Comparison of ENCODE assay signal across 10 cellular contexts in the genomic region with DNA sequence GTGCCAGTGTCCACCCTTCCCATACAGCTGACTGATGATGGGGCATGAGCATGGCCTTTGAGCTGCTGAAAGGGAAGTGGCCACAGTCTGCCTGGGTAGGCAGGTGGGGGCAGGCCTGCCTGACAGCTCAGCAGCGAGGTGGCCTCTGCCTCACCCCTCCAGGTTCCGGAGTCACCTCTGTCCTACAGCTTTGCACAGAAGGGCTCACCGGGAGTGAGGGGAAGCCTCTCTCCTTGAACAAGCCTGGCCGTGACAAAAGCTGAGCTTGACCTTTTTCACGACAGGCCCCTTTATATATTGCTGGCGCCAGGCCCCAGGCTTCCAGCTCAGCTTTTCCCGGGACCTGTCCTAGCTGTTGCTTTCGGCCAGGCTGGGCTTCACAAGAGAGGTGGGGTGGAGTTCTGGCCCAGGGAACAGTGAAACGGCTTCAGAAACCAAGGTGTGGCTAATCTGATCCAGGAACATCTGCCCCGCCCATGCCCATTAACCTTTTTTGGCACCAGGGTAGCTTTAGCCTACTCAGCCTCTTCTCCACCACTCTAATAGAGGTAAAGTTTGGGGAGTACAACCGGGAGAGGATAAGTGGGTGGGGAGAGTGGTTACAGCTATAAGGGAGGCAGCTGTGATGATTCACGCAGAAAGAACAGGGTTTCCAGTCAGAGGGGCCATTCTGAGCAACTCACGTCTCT. TPM values are rescaled to one million over a fixed set of nuclear protein-coding genes. Genes with fewer than 3 reads are reported as not detected.
A peak's percentile ranks its signal among the peaks of the same experiment; 100 is the strongest.
DNase-seq lines count a peak whose midpoint lies in the region; ATAC-seq and TF ChIP-seq lines count a peak whose summit lies in the region.
"Had no signal": no experiment of that assay in that cellular context is flagged by ENCODE, and none has a peak within 500 bp of the region (broad histone marks: within the 10 kb centered on the region; RNA-seq: fewer than 3 reads in every experiment).

No MANE protein-coding gene starts in this region.

- H3K27ac ChIP-seq in gastroesophageal sphincter: peak overlapping the region in 3 of 4 donors; percentile 1 to 68 (median 25)

- H3K36me3 ChIP-seq in gastroesophageal sphincter: no peaks in the 10 kb centered on the region

- WGBS in gastroesophageal sphincter (ENCODE audit: low coverage in 1 of 2), 2 donors: 58 to 67% methylated on average over 2 to 3 of the region's 13 CpGs

- no peaks in the 10 kb centered on the region for H3K9me3 ChIP-seq in gastroesophageal sphincter

- no peak for TF ChIP-seq EP300 in gastroesophageal sphincter (IDR thresholded peaks at IDR 0.05)

- no peak overlapping the region for H3K4me3 ChIP-seq in gastroesophageal sphincter

- DNase-seq in NCI-H2227 treated with DMSO at 0.1 percent for 48 hours (lab: John Stamatoyannopoulos, UW): peak; percentile 5
- no peak for DNase-seq in NCI-H2227 (lab: John Stamatoyannopoulos, UW; ENCODE audit: unreplicated experiment)
- DNase-seq in stimulated activated CD4-positive, alpha-beta T cell treated with anti-CD3 and anti-CD28 coated beads, Interleukin-2, amount 100 ng/mL, for 24 hours: peak; percentile 20 to 27
- no peak for DNase-seq in NCI-H69 (lab: John Stamatoyannopoulos, UW)
- no peak for DNase-seq in NCI-H1436 (lab: John Stamatoyannopoulos, UW)

- ATAC-seq in SK-N-SH treated with all-trans-retinoic acid at 6 μM for 48 hours: peak; percentile 45; the same call in 2 of the 3 replicates
- peak; percentile 27 for ATAC-seq in gastroesophageal sphincter
- ATAC-seq in HG03520 (IDR thresholded peaks at IDR 0.05; ENCODE audit: unreplicated experiment): no peak

- peaks cover 8% of the 10 kb centered on the region for H3K27me3 ChIP-seq in gastroesophageal sphincter

- TF ChIP-seq POLR2A in gastroesophageal sphincter (IDR thresholded peaks at IDR 0.05): no peak

- peaks cover 0 to 19% (median 10%) of the 10 kb centered on the region in 3 donors for H3K4me1 ChIP-seq in gastroesophageal sphincter

- TF ChIP-seq CTCF in gastroesophageal sphincter (IDR thresholded peaks at IDR 0.05): no peak

TF ChIP-seq in SK-N-SH treated with all-trans-retinoic acid at 6 μM for 48 hours, 23 proteins besides CTCF, POLR2A, EP300 and RAD21:
- TF ChIP-seq, protein P1, sequence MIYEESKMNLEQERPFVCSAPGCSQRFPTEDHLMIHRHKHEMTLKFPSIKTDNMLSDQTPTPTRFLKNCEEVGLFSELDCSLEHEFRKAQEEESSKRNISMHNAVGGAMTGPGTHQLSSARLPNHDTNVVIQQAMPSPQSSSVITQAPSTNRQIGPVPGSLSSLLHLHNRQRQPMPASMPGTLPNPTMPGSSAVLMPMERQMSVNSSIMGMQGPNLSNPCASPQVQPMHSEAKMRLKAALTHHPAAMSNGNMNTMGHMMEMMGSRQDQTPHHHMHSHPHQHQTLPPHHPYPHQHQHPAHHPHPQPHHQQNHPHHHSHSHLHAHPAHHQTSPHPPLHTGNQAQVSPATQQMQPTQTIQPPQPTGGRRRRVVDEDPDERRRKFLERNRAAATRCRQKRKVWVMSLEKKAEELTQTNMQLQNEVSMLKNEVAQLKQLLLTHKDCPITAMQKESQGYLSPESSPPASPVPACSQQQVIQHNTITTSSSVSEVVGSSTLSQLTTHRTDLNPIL (CRISPR knock-in tag; IDR thresholded peaks at IDR 0.05; ENCODE audit: low read depth): no peak
- TF ChIP-seq TCF4 (CRISPR knock-in tag; IDR thresholded peaks at IDR 0.05; ENCODE audit: borderline replicate concordance) (no peak), GLIS3 (CRISPR knock-in tag; IDR thresholded peaks at IDR 0.05) (no peak), PPARA (CRISPR knock-in tag; IDR thresholded peaks at IDR 0.05; ENCODE audit: borderline replicate concordance) (no peak), ZNF565 (CRISPR knock-in tag; conservative IDR thresholded peaks at IDR 0.05; ENCODE audit: low read depth) (no peak), ISL1 (CRISPR knock-in tag; IDR thresholded peaks at IDR 0.05) (no peak), ZC3H10 (CRISPR knock-in tag; IDR thresholded peaks at IDR 0.05) (no peak), CSDC2 (CRISPR knock-in tag; IDR thresholded peaks at IDR 0.05) (no peak), ZFP30 (CRISPR knock-in tag; IDR thresholded peaks at IDR 0.05) (no peak), ZNF8 (CRISPR knock-in tag; IDR thresholded peaks at IDR 0.05) (no peak), RARB (CRISPR knock-in tag; IDR thresholded peaks at IDR 0.05) (no peak), ZFP3 (CRISPR knock-in tag; IDR thresholded peaks at IDR 0.05) (no peak), BACH2 (CRISPR knock-in tag; IDR thresholded peaks at IDR 0.05; ENCODE audit: borderline replicate concordance) (no peak), ZNF70 (CRISPR knock-in tag; IDR thresholded peaks at IDR 0.05) (no peak), ESRRG (CRISPR knock-in tag; IDR thresholded peaks at IDR 0.05) (no peak), SNAI2 (CRISPR knock-in tag; IDR thresholded peaks at IDR 0.05) (no peak)
- TF ChIP-seq, protein P2, sequence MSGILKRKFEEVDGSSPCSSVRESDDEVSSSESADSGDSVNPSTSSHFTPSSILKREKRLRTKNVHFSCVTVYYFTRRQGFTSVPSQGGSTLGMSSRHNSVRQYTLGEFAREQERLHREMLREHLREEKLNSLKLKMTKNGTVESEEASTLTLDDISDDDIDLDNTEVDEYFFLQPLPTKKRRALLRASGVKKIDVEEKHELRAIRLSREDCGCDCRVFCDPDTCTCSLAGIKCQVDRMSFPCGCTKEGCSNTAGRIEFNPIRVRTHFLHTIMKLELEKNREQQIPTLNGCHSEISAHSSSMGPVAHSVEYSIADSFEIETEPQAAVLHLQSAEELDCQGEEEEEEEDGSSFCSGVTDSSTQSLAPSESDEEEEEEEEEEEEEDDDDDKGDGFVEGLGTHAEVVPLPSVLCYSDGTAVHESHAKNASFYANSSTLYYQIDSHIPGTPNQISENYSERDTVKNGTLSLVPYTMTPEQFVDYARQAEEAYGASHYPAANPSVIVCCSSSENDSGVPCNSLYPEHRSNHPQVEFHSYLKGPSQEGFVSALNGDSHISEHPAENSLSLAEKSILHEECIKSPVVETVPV (CRISPR knock-in tag; IDR thresholded peaks at IDR 0.05): no peak
- TF ChIP-seq, protein P3, sequence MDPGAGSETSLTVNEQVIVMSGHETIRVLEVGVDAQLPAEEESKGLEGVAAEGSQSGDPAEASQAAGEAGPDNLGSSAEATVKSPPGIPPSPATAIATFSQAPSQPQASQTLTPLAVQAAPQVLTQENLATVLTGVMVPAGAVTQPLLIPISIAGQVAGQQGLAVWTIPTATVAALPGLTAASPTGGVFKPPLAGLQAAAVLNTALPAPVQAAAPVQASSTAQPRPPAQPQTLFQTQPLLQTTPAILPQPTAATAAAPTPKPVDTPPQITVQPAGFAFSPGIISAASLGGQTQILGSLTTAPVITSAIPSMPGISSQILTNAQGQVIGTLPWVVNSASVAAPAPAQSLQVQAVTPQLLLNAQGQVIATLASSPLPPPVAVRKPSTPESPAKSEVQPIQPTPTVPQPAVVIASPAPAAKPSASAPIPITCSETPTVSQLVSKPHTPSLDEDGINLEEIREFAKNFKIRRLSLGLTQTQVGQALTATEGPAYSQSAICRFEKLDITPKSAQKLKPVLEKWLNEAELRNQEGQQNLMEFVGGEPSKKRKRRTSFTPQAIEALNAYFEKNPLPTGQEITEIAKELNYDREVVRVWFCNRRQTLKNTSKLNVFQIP (CRISPR knock-in tag; IDR thresholded peaks at IDR 0.05; ENCODE audit: borderline replicate concordance, low read depth): no peak
- TF ChIP-seq, protein P4, sequence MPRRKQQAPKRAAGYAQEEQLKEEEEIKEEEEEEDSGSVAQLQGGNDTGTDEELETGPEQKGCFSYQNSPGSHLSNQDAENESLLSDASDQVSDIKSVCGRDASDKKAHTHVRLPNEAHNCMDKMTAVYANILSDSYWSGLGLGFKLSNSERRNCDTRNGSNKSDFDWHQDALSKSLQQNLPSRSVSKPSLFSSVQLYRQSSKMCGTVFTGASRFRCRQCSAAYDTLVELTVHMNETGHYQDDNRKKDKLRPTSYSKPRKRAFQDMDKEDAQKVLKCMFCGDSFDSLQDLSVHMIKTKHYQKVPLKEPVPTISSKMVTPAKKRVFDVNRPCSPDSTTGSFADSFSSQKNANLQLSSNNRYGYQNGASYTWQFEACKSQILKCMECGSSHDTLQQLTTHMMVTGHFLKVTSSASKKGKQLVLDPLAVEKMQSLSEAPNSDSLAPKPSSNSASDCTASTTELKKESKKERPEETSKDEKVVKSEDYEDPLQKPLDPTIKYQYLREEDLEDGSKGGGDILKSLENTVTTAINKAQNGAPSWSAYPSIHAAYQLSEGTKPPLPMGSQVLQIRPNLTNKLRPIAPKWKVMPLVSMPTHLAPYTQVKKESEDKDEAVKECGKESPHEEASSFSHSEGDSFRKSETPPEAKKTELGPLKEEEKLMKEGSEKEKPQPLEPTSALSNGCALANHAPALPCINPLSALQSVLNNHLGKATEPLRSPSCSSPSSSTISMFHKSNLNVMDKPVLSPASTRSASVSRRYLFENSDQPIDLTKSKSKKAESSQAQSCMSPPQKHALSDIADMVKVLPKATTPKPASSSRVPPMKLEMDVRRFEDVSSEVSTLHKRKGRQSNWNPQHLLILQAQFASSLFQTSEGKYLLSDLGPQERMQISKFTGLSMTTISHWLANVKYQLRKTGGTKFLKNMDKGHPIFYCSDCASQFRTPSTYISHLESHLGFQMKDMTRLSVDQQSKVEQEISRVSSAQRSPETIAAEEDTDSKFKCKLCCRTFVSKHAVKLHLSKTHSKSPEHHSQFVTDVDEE (CRISPR knock-in tag; IDR thresholded peaks at IDR 0.05): no peak

RNA-seq across cellular contexts. Expression of gene C6orf132, which starts 42.9 kb away (rescaled TPM):
- total RNA-seq in gastroesophageal sphincter: 10 to 100 TPM in 1 of 4 donors, 1 to 10 TPM in 2, under 1 TPM in 1; 0.93 to 12.1 (median 1.4) TPM
- total RNA-seq: mononuclear cell, NCI-H460 had no signal

RNA-seq across cellular contexts. Expression of gene TAF8, which starts 49.2 kb away (rescaled TPM):
- 10 to 100 TPM; 16.8 to 33.6 (median 24.2) TPM for total RNA-seq in gastroesophageal sphincter

Comparison
In these comparisons a context has a peak if more than half of its experiments do, and no peak if none do; other contexts are left out.
1. DNase-seq: peak in NCI-H2227 treated with DMSO at 0.1 percent for 48 hours (single experiment) and stimulated activated CD4-positive, alpha-beta T cell treated with anti-CD3 and anti-CD28 coated beads, Interleukin-2, amount 100 ng/mL, for 24 hours (2 of 2); none in NCI-H2227 (single experiment), NCI-H69 (single experiment) and NCI-H1436 (single experiment).